ENCODE assay signal across 34 cellular contexts in genomic region chr10:76317078-76317477, GRCh38.
"Had no signal": no experiment of that assay in that cellular context is flagged by ENCODE, and none has a peak within 500 bp of the region (broad histone marks: within the 10 kb centered on the region; RNA-seq: fewer than 3 reads in every experiment).

No MANE protein-coding gene starts in this region.

- H3K27me3 ChIP-seq: MG63 had no signal

- DNase-seq: Karpas-422, Kasumi-1, MG63, MM.1S, MV-4-11, NCI-H1048, NCI-H1092, NCI-H1092 treated with DMSO at 0.1 percent for 48 hours, NCI-H1105, NCI-H1105 treated with DMSO at 0.1 percent for 48 hours, NCI-H1417, NCI-H1417 treated with DMSO at 0.1 percent for 48 hours, NCI-H1436, NCI-H1436 treated with DMSO at 0.1 percent for 48 hours, NCI-H146, NCI-H1694, NCI-H1694 treated with DMSO at 0.1 percent for 48 hours, NCI-H187, NCI-H187 treated with DMSO at 0.1 percent for 48 hours, NCI-H1930, NCI-H2029, NCI-H2029 treated with DMSO at 0.1 percent for 48 hours, NCI-H2081, NCI-H2081 treated with DMSO at 0.1 percent for 48 hours, NCI-H2107, NCI-H2171, NCI-H2171 treated with DMSO at 0.1 percent for 48 hours, NCI-H2227 treated with DMSO at 0.1 percent for 48 hours, NCI-H226, NCI-H345, NCI-H446, NCI-H446 treated with DMSO at 0.1 percent for 48 hours, NCI-H510A, NCI-H510A treated with DMSO at 0.1 percent for 48 hours had no signal

- H3K4me3 ChIP-seq: MG63 had no signal

- H3K36me3 ChIP-seq: MG63 had no signal
